Comparison of ENCODE assay signal across 8 cellular contexts in genomic region chr12:26939192-26939832, GRCh38. TPM values are rescaled to one million over a fixed set of nuclear protein-coding genes. Genes with fewer than 3 reads are reported as not detected.
DNase-seq lines count a peak whose midpoint lies in the region; ATAC-seq, FAIRE-seq and TF ChIP-seq lines count a peak whose summit lies in the region.

No MANE protein-coding gene starts in this region.

- CTCF ChIA-PET in A549 (lab: Yijun Ruan, JAX), result no interaction called here

- peaks cover 24% of the 10 kb centered on the region for H3F3A ChIP-seq in SU-DHL-6 (ENCODE audit: insufficient read depth)

- TF ChIP-seq RAD21 in A549 (conservative IDR thresholded peaks at IDR 0.05 in 1 of 2, IDR thresholded peaks at IDR 0.05 in 1 of 2), result no peak

- POLR2A ChIA-PET in A549 (lab: Yijun Ruan, JAX), result interaction anchor here (0.9 kb wide), 1 partner anchor 16 kb away, joined by 3 read pairs; no protein-coding TSS in a partner anchor

- peak overlapping the region; percentile 83 for H3K9ac ChIP-seq in SU-DHL-6 (ENCODE audit: low read length)

- peaks cover 20% of the 10 kb centered on the region for H4K20me1 ChIP-seq in SU-DHL-6 (ENCODE audit: low read depth, low read length)

- FAIRE-seq in A549 (lab: Jason Lieb, UNC), result no peak

- no peak for TF ChIP-seq EP300 in A549 (IDR thresholded peaks at IDR 0.05)

- H3K79me2 ChIP-seq in SU-DHL-6 (ENCODE audit: insufficient read depth, low read length), result peaks cover 95% of the 10 kb centered on the region

- H3K9me3 ChIP-seq in A549 (no peaks in the 10 kb centered on the region), SU-DHL-6 (ENCODE audit: insufficient read depth, low read length) (no peaks in the 10 kb centered on the region)

- peaks cover 2% of the 10 kb centered on the region; the same call in 1 of the 2 replicates for H3K36me3 ChIP-seq in SU-DHL-6 (ENCODE audit: low read length)

- peak overlapping the region; percentile 89 to 92 for H3K27ac ChIP-seq in A549
- H3K27ac ChIP-seq in SU-DHL-6 (ENCODE audit: low read depth, low read length), result peak overlapping the region; percentile 86

- 6% methylated on average over 9 of the region's 9 CpGs for WGBS in A549 (ENCODE audit: missing lambda C conversion rate)

- H2AFZ ChIP-seq in SU-DHL-6 (ENCODE audit: low read depth, low read length, severe bottlenecking), result no peak overlapping the region

- no peak for DNase-seq in A549 (ENCODE audit: low read depth in 1 of 2, low spot score in 1 of 2)
- DNase-seq in fibroblast of peridontal ligament (ENCODE audit: extremely low read depth), result peak; percentile 9
- no peak for DNase-seq in retinal pigment epithelial cell (ENCODE audit: low read depth)
- no peak for DNase-seq in NCI-H1048 (lab: John Stamatoyannopoulos, UW)
- DNase-seq in NCI-H526 treated with DMSO at 0.1 percent for 48 hours (lab: John Stamatoyannopoulos, UW), result no peak

- H3K4me2 ChIP-seq in A549, result peak overlapping the region; percentile 91
- peak overlapping the region; percentile 85 for H3K4me2 ChIP-seq in SU-DHL-6 (ENCODE audit: low read depth, low read length, poor library complexity, severe bottlenecking)

- ATAC-seq in A549 (no peak), GM19043 (IDR thresholded peaks at IDR 0.05; ENCODE audit: low read depth, unreplicated experiment) (peak; percentile 24), GM18861 (IDR thresholded peaks at IDR 0.05; ENCODE audit: unreplicated experiment) (no peak)

- TF ChIP-seq CTCF in A549 (IDR thresholded peaks at IDR 0.05) (no peak), SU-DHL-6 (IDR thresholded peaks at IDR 0.05; ENCODE audit: insufficient read depth, low read length, poor library complexity, severe bottlenecking) (no peak), retinal pigment epithelial cell (conservative IDR thresholded peaks at IDR 0.05; ENCODE audit: low read depth, low read length) (no peak)

- H3K4me3 ChIP-seq in A549, result peak overlapping the region; percentile 94
- H3K4me3 ChIP-seq in SU-DHL-6 (ENCODE audit: insufficient read depth, low read length, poor library complexity, severe bottlenecking), result peak overlapping the region; percentile 83
- H3K4me3 ChIP-seq in retinal pigment epithelial cell (ENCODE audit: low read length), result peak overlapping the region; percentile 92

- H3K4me1 ChIP-seq in A549, result peaks cover 49% of the 10 kb centered on the region; the same call in 2 of the 3 replicates

- no peak for TF ChIP-seq POLR2A in A549 (IDR thresholded peaks at IDR 0.05; ENCODE audit: low read length)

- no peaks in the 10 kb centered on the region for H3K27me3 ChIP-seq in SU-DHL-6 (ENCODE audit: low read length)

- no peaks in the 10 kb centered on the region for H3K9me2 ChIP-seq in SU-DHL-6 (replicated peaks; ENCODE audit: insufficient read depth, low read length)

TF ChIP-seq in A549, 52 proteins besides CTCF, POLR2A, EP300 and RAD21:
- no peak for TF ChIP-seq PBX3 (IDR thresholded peaks at IDR 0.05)
- peak; percentile 56 for TF ChIP-seq MAFK (IDR thresholded peaks at IDR 0.05; ENCODE audit: partially characterized antibody)

RNA-seq across cellular contexts. Expression of gene FGFR1OP2, which starts 1.0 kb away (rescaled TPM):
- polyA plus RNA-seq in A549 (2011; rRNA removed) (37.0 and 51.1 TPM in 2 replicates), A549 (2017; fragmentation: RNase III; extraction: RNeasy Plus Mini Kit Qiagen cat#74134 plus additional on column Dnase treatment) (36.3 to 40.7 TPM (median 38.3 TPM) in 3 replicates)
- polyA plus RNA-seq in A549 (2012; cell fraction: cytosol; rRNA removed), result 21.3 and 24.9 TPM in 2 replicates
- 7.6 and 10.7 TPM in 2 replicates for polyA plus RNA-seq in A549 (2012; cell fraction: nucleus; rRNA removed)
- 13.2 and 14.6 TPM in 2 replicates for polyA minus RNA-seq in A549 (2011; rRNA and poly(A)+ RNA removed)

RNA-seq across cellular contexts. Expression of gene INTS13, which starts 1.5 kb away (rescaled TPM):
- polyA plus RNA-seq in A549 (2011; rRNA removed) (41.2 and 71.7 TPM in 2 replicates), A549 (2017; fragmentation: RNase III; extraction: RNeasy Plus Mini Kit Qiagen cat#74134 plus additional on column Dnase treatment) (30.9 to 39.7 TPM (median 34.9 TPM) in 3 replicates)
- 10.7 and 11.2 TPM in 2 replicates for polyA plus RNA-seq in A549 (2012; cell fraction: cytosol; rRNA removed)
- polyA plus RNA-seq in A549 (2012; cell fraction: nucleus; rRNA removed), result 6.3 and 10.2 TPM in 2 replicates
- 27.4 and 88.4 TPM in 2 replicates for polyA minus RNA-seq in A549 (2011; rRNA and poly(A)+ RNA removed)
